Comparison of ENCODE assay signal across 9 cellular contexts in genomic region chr10:129963831-129964501, GRCh38. TPM values are rescaled to one million over a fixed set of nuclear protein-coding genes. Genes with fewer than 3 reads are reported as not detected.
DNase-seq lines count a peak whose midpoint lies in the region; ATAC-seq and TF ChIP-seq lines count a peak whose summit lies in the region.
"Had no signal": no experiment of that assay in that cellular context is flagged by ENCODE, and none has a peak within 500 bp of the region (broad histone marks: within the 10 kb centered on the region; RNA-seq: fewer than 3 reads in every experiment).

Gene EBF3, minus strand, starts transcription at chr10:129964274. Its CDS starts 506 bp downstream, at chr10:129963768.

- H3K9ac ChIP-seq in trophoblast cell (ENCODE audit: low read length): no peak within 1 kb of the TSS

- no peaks in the 10 kb centered on the region for H3K79me2 ChIP-seq in trophoblast cell (ENCODE audit: control insufficient read depth, insufficient read depth, low read length, poor library complexity)

- no peaks in the 10 kb centered on the region for H3K79me1 ChIP-seq in trophoblast cell (ENCODE audit: low read length)

- no peak within 1 kb of the TSS for H3K27ac Mint-ChIP-seq in activated naive CD4-positive, alpha-beta T cell treated with anti-CD3 and anti-CD28 coated beads, Interleukin-2, amount 50 U/mL, for 24 hours

- ATAC-seq in GM18505 (IDR thresholded peaks at IDR 0.05; ENCODE audit: unreplicated experiment): no peak

- H3K27me3 Mint-ChIP-seq in activated naive CD4-positive, alpha-beta T cell treated with anti-CD3 and anti-CD28 coated beads, Interleukin-2, amount 50 U/mL, for 24 hours: peaks cover 45% of the 10 kb centered on the region

- H3K14ac ChIP-seq in trophoblast cell (ENCODE audit: low read length): no peak within 1 kb of the TSS

- H3K27me3 ChIP-seq in cardiac muscle cell (peaks cover 98% of the 10 kb centered on the region), trophoblast cell (ENCODE audit: insufficient read depth, low read length) (peaks cover 90% of the 10 kb centered on the region)

- no peak within 1 kb of the TSS for H2BK12ac ChIP-seq in trophoblast cell (ENCODE audit: low read length)

- H3K36me3 Mint-ChIP-seq in activated naive CD4-positive, alpha-beta T cell treated with anti-CD3 and anti-CD28 coated beads, Interleukin-2, amount 50 U/mL, for 24 hours: peaks cover 2% of the 10 kb centered on the region

- peak within 1 kb of the TSS; percentile 83 for H3K4me3 Mint-ChIP-seq in activated naive CD4-positive, alpha-beta T cell treated with anti-CD3 and anti-CD28 coated beads, Interleukin-2, amount 50 U/mL, for 24 hours

- peak within 1 kb of the TSS; percentile 33 for H3K4me3 ChIP-seq in cardiac muscle cell
- H3K4me3 ChIP-seq in trophoblast cell (ENCODE audit: low read depth, low read length): peak within 1 kb of the TSS; percentile 70

- H2AK5ac ChIP-seq in trophoblast cell (ENCODE audit: low read length): no peak within 1 kb of the TSS

- H3K4me1 ChIP-seq in cardiac muscle cell (ENCODE audit: low read depth) (peaks cover 12% of the 10 kb centered on the region), trophoblast cell (ENCODE audit: control insufficient read depth in 1 of 2, insufficient read depth in 2 of 2, low read length in 2 of 2) (peaks cover 25 to 28% of the 10 kb centered on the region in 2 experiments)

- H2AFZ ChIP-seq in trophoblast cell (ENCODE audit: insufficient read depth, low read length, poor library complexity): peak within 1 kb of the TSS; percentile 63

- H4K8ac ChIP-seq in trophoblast cell (ENCODE audit: low read depth, low read length): no peak within 1 kb of the TSS

- no peak for TF ChIP-seq CTCF in cardiac muscle cell (IDR thresholded peaks at IDR 0.05; ENCODE audit: low read depth, low read length)

- H3K4me2 ChIP-seq in trophoblast cell (ENCODE audit: low read length): peak within 1 kb of the TSS; percentile 93

- peaks cover 27% of the 10 kb centered on the region for H3K4me1 Mint-ChIP-seq in activated naive CD4-positive, alpha-beta T cell treated with anti-CD3 and anti-CD28 coated beads, Interleukin-2, amount 50 U/mL, for 24 hours

- no peak within 1 kb of the TSS for H3K4ac ChIP-seq in trophoblast cell (ENCODE audit: low read depth, low read length)

- no peak within 1 kb of the TSS for H4K91ac ChIP-seq in trophoblast cell (ENCODE audit: low read depth, low read length)

- no peak within 1 kb of the TSS for H3K18ac ChIP-seq in trophoblast cell (ENCODE audit: low read length)

- H2BK120ac ChIP-seq in trophoblast cell (ENCODE audit: insufficient read depth, low read length, poor library complexity): no peak within 1 kb of the TSS

- H3K9me3 Mint-ChIP-seq in activated naive CD4-positive, alpha-beta T cell treated with anti-CD3 and anti-CD28 coated beads, Interleukin-2, amount 50 U/mL, for 24 hours: no peaks in the 10 kb centered on the region

- H3K9me3 ChIP-seq in cardiac muscle cell (ENCODE audit: low read depth) (no peaks in the 10 kb centered on the region), trophoblast cell (ENCODE audit: insufficient read depth, low read depth, low read length) (peaks cover 5% of the 10 kb centered on the region)

- no CpG with 5 or more reads among the region's 106 CpGs for WGBS in trophoblast cell (ENCODE audit: extremely low coverage, insufficient coverage, insufficient read length)

- DNase-seq in GF-D8 (lab: John Stamatoyannopoulos, UW): peak; percentile 54
- DNase-seq in NCI-H2171 (lab: John Stamatoyannopoulos, UW): peak; percentile 86
- DNase-seq in cardiac muscle cell (ENCODE audit: low read depth in 1 of 2, low spot score in 1 of 2): peak; percentile 89 to 94
- DNase-seq in trophoblast cell: peak; percentile 16 to 58
- no peak for DNase-seq in amygdala (lab: John Stamatoyannopoulos, UW)
- DNase-seq in glomerular visceral epithelial cell (ENCODE audit: extremely low spot score): no peak

- H4K12ac ChIP-seq in trophoblast cell (ENCODE audit: low read depth, low read length): no peak within 1 kb of the TSS

- H3K27ac ChIP-seq in cardiac muscle cell: no peak within 1 kb of the TSS
- H3K27ac ChIP-seq in trophoblast cell (ENCODE audit: low read depth, low read length): no peak within 1 kb of the TSS

- H3K23ac ChIP-seq in trophoblast cell (ENCODE audit: low read length): no peak within 1 kb of the TSS

- H3K36me3 ChIP-seq in cardiac muscle cell (no peaks in the 10 kb centered on the region), trophoblast cell (ENCODE audit: control insufficient read depth in 1 of 2, insufficient read depth in 2 of 2, low read length in 2 of 2) (no peaks in the 10 kb centered on the region)

- no peak within 1 kb of the TSS for H2BK5ac ChIP-seq in trophoblast cell (ENCODE audit: low read depth, low read length, poor library complexity)

- no peak for TF ChIP-seq POLR2A in GM18505 (IDR thresholded peaks at IDR 0.05; ENCODE audit: borderline replicate concordance, extremely low read depth, insufficient read depth, insufficient read length)

RNA-seq across cellular contexts. Expression of gene EBF3, which starts in this region (rescaled TPM):
- 2.2 and 2.8 TPM in 2 replicates for total RNA-seq in cardiac muscle cell
- 0.12 and 0.61 TPM in 2 replicates for polyA plus RNA-seq in cardiac muscle cell
- 0.85 and 0.88 TPM in 2 replicates for polyA plus RNA-seq in trophoblast cell (2013)
- total RNA-seq: T-helper 2 cell treated with Interferon-gamma antibody and Interleukin-4, amounts not matched to agents 100 ng/mL and 5 ng/mL, for 36 hours had no signal

Comparison
In these comparisons a context has a peak if more than half of its experiments do, and no peak if none do; other contexts are left out.
1. DNase-seq: peak in GF-D8 (single experiment), NCI-H2171 (single experiment), cardiac muscle cell (2 of 2) and trophoblast cell (2 of 2); none in amygdala (0 of 56) and glomerular visceral epithelial cell (single experiment).